Comparison of ENCODE assay signal across 15 cellular contexts in the genomic region with DNA sequence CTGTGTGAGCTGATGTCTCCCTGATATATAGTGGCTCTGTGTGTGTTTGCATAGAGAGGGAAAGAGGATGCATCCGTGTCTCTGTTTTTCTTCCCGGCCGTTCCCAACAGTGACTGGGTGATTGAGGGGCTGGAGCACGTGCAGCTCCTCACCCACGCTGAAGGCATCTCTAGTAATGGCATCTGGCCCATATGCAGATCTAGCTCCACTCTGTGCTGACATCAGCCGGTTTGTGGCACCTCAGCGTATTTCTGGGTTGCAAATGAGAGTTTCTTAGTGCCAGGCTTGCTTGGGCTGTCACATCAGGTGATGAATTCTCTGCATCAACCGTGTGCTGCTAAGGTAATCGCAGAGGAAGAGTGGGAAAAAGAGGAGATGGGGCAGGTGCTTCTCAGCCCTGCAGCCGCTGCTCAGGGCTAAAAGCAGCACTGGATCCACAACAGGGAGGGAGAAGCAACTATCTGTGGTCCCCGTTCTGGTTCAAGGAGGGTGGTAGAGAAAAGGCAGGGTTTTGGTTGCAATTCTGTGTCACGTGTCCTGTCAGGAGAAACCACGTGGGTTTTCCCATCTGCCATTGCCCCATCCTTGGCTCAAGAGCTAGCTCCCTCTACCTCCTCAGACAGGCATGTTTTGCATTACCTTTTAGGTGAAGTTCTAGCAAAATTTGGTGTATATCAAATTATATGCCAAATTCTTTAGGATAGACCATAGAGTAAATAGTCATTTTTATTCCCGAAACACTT.
"Had no signal": no experiment of that assay in that cellular context is flagged by ENCODE, and none has a peak within 500 bp of the region (broad histone marks: within the 10 kb centered on the region; RNA-seq: fewer than 3 reads in every experiment).

No MANE protein-coding gene starts in this region.

- H3K4me1 Mint-ChIP-seq: stimulated activated memory B cell treated with anti-CD40 and anti-IgM and Interleukin-4, amounts not matched to agents 10 μg/mL and 1 μg/mL and 100 μg/mL, for 72 hours; T-helper 17 cell had no signal

- H3K27ac Mint-ChIP-seq: activated naive CD4-positive, alpha-beta T cell treated with anti-CD3 and anti-CD28 coated beads, Interleukin-2, amount 50 U/mL, for 72 hours; natural killer cell treated with Interleukin-12 subunit alpha and Interleukin-12 subunit beta and Interleukin-15 and Interleukin-18, amount 100 ng/mL, for 72 hours; stimulated activated memory B cell treated with anti-CD40 and anti-IgM and Interleukin-4, amounts not matched to agents 10 μg/mL and 1 μg/mL and 100 μg/mL, for 72 hours; T-helper 17 cell had no signal

- H3K27me3 Mint-ChIP-seq: stimulated activated memory B cell treated with anti-CD40 and anti-IgM and Interleukin-4, amounts not matched to agents 10 μg/mL and 1 μg/mL and 100 μg/mL, for 72 hours; T-helper 17 cell had no signal

- H3K4me3 Mint-ChIP-seq: natural killer cell treated with Interleukin-12 subunit alpha and Interleukin-12 subunit beta and Interleukin-15 and Interleukin-18, amount 100 ng/mL, for 72 hours; stimulated activated memory B cell treated with anti-CD40 and anti-IgM and Interleukin-4, amounts not matched to agents 10 μg/mL and 1 μg/mL and 100 μg/mL, for 72 hours; T-helper 17 cell had no signal

- ATAC-seq: activated naive CD4-positive, alpha-beta T cell treated with anti-CD3 and anti-CD28 coated beads, Interleukin-2, amount 50 U/mL, for 72 hours; natural killer cell treated with Interleukin-12 subunit alpha and Interleukin-12 subunit beta and Interleukin-15 and Interleukin-18, amount 100 ng/mL, for 72 hours; stimulated activated memory B cell treated with anti-CD40 and anti-IgM and Interleukin-4, amounts not matched to agents 10 μg/mL and 1 μg/mL and 100 μg/mL, for 72 hours; T-helper 17 cell had no signal

- H3K9me3 ChIP-seq: adrenal gland, sigmoid colon, SJSA1, testis, upper lobe of left lung had no signal

- H3K4me3 ChIP-seq: adrenal gland, sigmoid colon, SJSA1, testis, upper lobe of left lung had no signal

- H3K27ac ChIP-seq: adrenal gland, SJSA1, testis, upper lobe of left lung, WERI-Rb-1 had no signal

- H3K4me1 ChIP-seq: SJSA1 had no signal

- H3K36me3 Mint-ChIP-seq: activated naive CD4-positive, alpha-beta T cell treated with anti-CD3 and anti-CD28 coated beads, Interleukin-2, amount 50 U/mL, for 72 hours; natural killer cell treated with Interleukin-12 subunit alpha and Interleukin-12 subunit beta and Interleukin-15 and Interleukin-18, amount 100 ng/mL, for 72 hours; stimulated activated memory B cell treated with anti-CD40 and anti-IgM and Interleukin-4, amounts not matched to agents 10 μg/mL and 1 μg/mL and 100 μg/mL, for 72 hours had no signal

- H3K36me3 ChIP-seq: SJSA1, WERI-Rb-1 had no signal

- H3K27me3 ChIP-seq: adrenal gland, sigmoid colon, SJSA1, testis, upper lobe of left lung had no signal

- DNase-seq: activated CD4-positive, alpha-beta T cell treated with anti-CD3 and anti-CD28 coated beads, Interleukin-2, amount 50 U/mL, for 4 hours; activated gamma-delta T cell treated with Interleukin-2 at 50 U/mL for 16 hours; adrenal gland; effector memory CD4-positive, alpha-beta T cell; mesenchymal stem cell; sigmoid colon; stimulated activated CD4-positive, alpha-beta T cell treated with anti-CD3 and anti-CD28 coated beads, Interleukin-4, amount 100 ng/mL, for 24 hours; T-helper 17 cell; testis; upper lobe of left lung; WERI-Rb-1 had no signal

- H3K9me3 Mint-ChIP-seq: natural killer cell treated with Interleukin-12 subunit alpha and Interleukin-12 subunit beta and Interleukin-15 and Interleukin-18, amount 100 ng/mL, for 72 hours; stimulated activated memory B cell treated with anti-CD40 and anti-IgM and Interleukin-4, amounts not matched to agents 10 μg/mL and 1 μg/mL and 100 μg/mL, for 72 hours had no signal
